ENCODE assay signal across 16 cellular contexts in genomic region chr3:82194870-82195269, GRCh38.
A peak's percentile ranks its signal among the peaks of the same experiment; 100 is the strongest.
DNase-seq lines count a peak whose midpoint lies in the region; ATAC-seq and TF ChIP-seq lines count a peak whose summit lies in the region.
"Had no signal": no experiment of that assay in that cellular context is flagged by ENCODE, and none has a peak within 500 bp of the region (broad histone marks: within the 10 kb centered on the region; RNA-seq: fewer than 3 reads in every experiment).

No MANE protein-coding gene starts in this region.

- H3K9me3 ChIP-seq in PC-3 (ENCODE audit: low read length) (no peaks in the 10 kb centered on the region), neural progenitor cell (ENCODE audit: low read depth) (no peaks in the 10 kb centered on the region)
- H3K9me3 ChIP-seq: BLaER1 treated with 17β-estradiol and CSF1 and Interleukin-3, amounts not matched to agents 10 nM and 100 nM had no signal

- POLR2A ChIA-PET in PC-3 (lab: Charles Lee; ENCODE audit: unreplicated experiment): no interaction called here

- no TSS peak for BruUV-seq in PC-3 (replicated peaks; lab: Mats Ljungman, UMichigan)

- H3K27ac ChIP-seq in PC-3 (ENCODE audit: low read length): no peak overlapping the region
- no peak overlapping the region for H3K27ac ChIP-seq in neural progenitor cell
- H3K27ac ChIP-seq: BLaER1 treated with 17β-estradiol and CSF1 and Interleukin-3, amounts not matched to agents 10 nM and 100 nM; HL-60 had no signal

- H3K79me2 ChIP-seq in PC-3 (ENCODE audit: low read length) (no peaks in the 10 kb centered on the region), neural progenitor cell (ENCODE audit: low read depth) (no peaks in the 10 kb centered on the region)

- ATAC-seq in PC-3: peak; percentile 49
- ATAC-seq: CD8-positive, alpha-beta T cell had no signal

- no peak overlapping the region for H3K9ac ChIP-seq in PC-3 (ENCODE audit: low read length)
- no peak overlapping the region for H3K9ac ChIP-seq in neural progenitor cell
- H3K9ac ChIP-seq: BLaER1 treated with 17β-estradiol and CSF1 and Interleukin-3, amounts not matched to agents 10 nM and 100 nM had no signal

- H3F3A ChIP-seq in PC-3 (ENCODE audit: low read length, unreplicated experiment): no peaks in the 10 kb centered on the region
- H3F3A ChIP-seq in neural progenitor cell (ENCODE audit: low read depth): no peaks in the 10 kb centered on the region

- in situ Hi-C loops in GM13976 (cut with MboI; ENCODE audit: low sequenced_read_pairs, unreplicated experiment): no loop called here

- DNase-seq in NCI-H146 (lab: John Stamatoyannopoulos, UW) (peak; percentile 59), PC-3 (peak; percentile 29), dermis blood vessel endothelial cell (peak; percentile 14), neural progenitor cell (ENCODE audit: low spot score) (no peak), DMS153 (lab: John Stamatoyannopoulos, UW) (no peak), GM13976 (ENCODE audit: low spot score) (no peak), globus pallidus (ENCODE audit: low spot score) (no peak)
- DNase-seq: CD8-positive, alpha-beta T cell; COR-L47; DMS 273 treated with DMSO at 0.1 percent for 48 hours; DMS79; GDM1 had no signal

- H3K27ac Mint-ChIP-seq in neural progenitor cell: no peak overlapping the region
- H3K27ac Mint-ChIP-seq: B cell; CD8-positive, alpha-beta T cell had no signal

- H3K4me2 ChIP-seq in PC-3 (ENCODE audit: low read length) (no peak overlapping the region), neural progenitor cell (no peak overlapping the region)
- H3K4me2 ChIP-seq: BLaER1 treated with 17β-estradiol and CSF1 and Interleukin-3, amounts not matched to agents 10 nM and 100 nM had no signal

- no peaks in the 10 kb centered on the region for H3K9me3 Mint-ChIP-seq in neural progenitor cell
- H3K9me3 Mint-ChIP-seq: CD8-positive, alpha-beta T cell had no signal

- H3K4me1 Mint-ChIP-seq in neural progenitor cell: no peaks in the 10 kb centered on the region
- H3K4me1 Mint-ChIP-seq: B cell had no signal

- H3K27me3 ChIP-seq in PC-3 (ENCODE audit: low read length) (no peaks in the 10 kb centered on the region), neural progenitor cell (no peaks in the 10 kb centered on the region)
- H3K27me3 ChIP-seq: BLaER1 treated with 17β-estradiol and CSF1 and Interleukin-3, amounts not matched to agents 10 nM and 100 nM had no signal

- H3K36me3 ChIP-seq in PC-3 (ENCODE audit: low read depth, low read length) (no peaks in the 10 kb centered on the region), neural progenitor cell (no peaks in the 10 kb centered on the region)
- H3K36me3 ChIP-seq: BLaER1 treated with 17β-estradiol and CSF1 and Interleukin-3, amounts not matched to agents 10 nM and 100 nM; HAP-1 had no signal

- no peaks in the 10 kb centered on the region for H4K20me1 ChIP-seq in PC-3 (ENCODE audit: low read length)
- no peaks in the 10 kb centered on the region for H4K20me1 ChIP-seq in neural progenitor cell (ENCODE audit: low read depth)
- H4K20me1 ChIP-seq: BLaER1 treated with 17β-estradiol and CSF1 and Interleukin-3, amounts not matched to agents 10 nM and 100 nM had no signal

- no peaks in the 10 kb centered on the region for H3K27me3 Mint-ChIP-seq in neural progenitor cell (ENCODE audit: insufficient read depth, low read depth)
- H3K27me3 Mint-ChIP-seq: B cell had no signal

- intact Hi-C loops in PC-3 (cut with micrococcal nuclease): no loop called here

- no peaks in the 10 kb centered on the region for H3K36me3 Mint-ChIP-seq in neural progenitor cell
- H3K36me3 Mint-ChIP-seq: CD8-positive, alpha-beta T cell had no signal

- CTCF ChIA-PET in PC-3 (lab: Charles Lee): interaction anchor here (0.7 kb wide), 1 partner anchor 775 kb away, joined by 3 read pairs; no protein-coding TSS in a partner anchor

- no peak overlapping the region for H3K4me3 Mint-ChIP-seq in neural progenitor cell
- H3K4me3 Mint-ChIP-seq: B cell; CD8-positive, alpha-beta T cell had no signal

- H3K4me1 ChIP-seq in PC-3 (ENCODE audit: insufficient read depth, low read length) (no peaks in the 10 kb centered on the region), neural progenitor cell (no peaks in the 10 kb centered on the region)
- H3K4me1 ChIP-seq: BLaER1 treated with 17β-estradiol and CSF1 and Interleukin-3, amounts not matched to agents 10 nM and 100 nM; HAP-1 had no signal

- TF ChIP-seq CTCF in PC-3 (conservative IDR thresholded peaks at IDR 0.05; ENCODE audit: low read depth, low read length) (no peak), neural progenitor cell (IDR thresholded peaks at IDR 0.05) (no peak), GM13976 (IDR thresholded peaks at IDR 0.05; ENCODE audit: borderline replicate concordance, control extremely low read depth, extremely low read depth, insufficient read depth, missing control alignments) (no peak)

- H3K4me3 ChIP-seq in PC-3 (ENCODE audit: low read length) (no peak overlapping the region), neural progenitor cell (no peak overlapping the region)
- H3K4me3 ChIP-seq: BLaER1 treated with 17β-estradiol and CSF1 and Interleukin-3, amounts not matched to agents 10 nM and 100 nM; HAP-1 had no signal

- H3K9me2 ChIP-seq in PC-3 (replicated peaks; ENCODE audit: low read length): no peaks in the 10 kb centered on the region

- H2AFZ ChIP-seq in PC-3 (ENCODE audit: low read length) (no peak overlapping the region), neural progenitor cell (replicated peaks) (peak overlapping the region; percentile 10)

Comparison
In these comparisons a context has a peak if more than half of its experiments do, and no peak if none do; other contexts are left out.
1. DNase-seq: peak in NCI-H146 (single experiment), PC-3 (single experiment) and dermis blood vessel endothelial cell (single experiment); none in neural progenitor cell (single experiment), DMS153 (single experiment), GM13976 (single experiment) and globus pallidus (single experiment).